ENCODE assay signal across 1 cellular context in genomic region chr12:89494411-89495231, GRCh38.
TF ChIP-seq lines count a peak whose summit lies in the region.

No MANE protein-coding gene starts in this region.

TF ChIP-seq in K562, 482 proteins besides CTCF, POLR2A, EP300 and RAD21 (continued from another document):
- TF ChIP-seq, protein P1, sequence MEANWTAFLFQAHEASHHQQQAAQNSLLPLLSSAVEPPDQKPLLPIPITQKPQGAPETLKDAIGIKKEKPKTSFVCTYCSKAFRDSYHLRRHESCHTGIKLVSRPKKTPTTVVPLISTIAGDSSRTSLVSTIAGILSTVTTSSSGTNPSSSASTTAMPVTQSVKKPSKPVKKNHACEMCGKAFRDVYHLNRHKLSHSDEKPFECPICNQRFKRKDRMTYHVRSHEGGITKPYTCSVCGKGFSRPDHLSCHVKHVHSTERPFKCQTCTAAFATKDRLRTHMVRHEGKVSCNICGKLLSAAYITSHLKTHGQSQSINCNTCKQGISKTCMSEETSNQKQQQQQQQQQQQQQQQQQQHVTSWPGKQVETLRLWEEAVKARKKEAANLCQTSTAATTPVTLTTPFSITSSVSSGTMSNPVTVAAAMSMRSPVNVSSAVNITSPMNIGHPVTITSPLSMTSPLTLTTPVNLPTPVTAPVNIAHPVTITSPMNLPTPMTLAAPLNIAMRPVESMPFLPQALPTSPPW (CRISPR knock-in tag; IDR thresholded peaks at IDR 0.05): no peak
- TF ChIP-seq, protein P2, sequence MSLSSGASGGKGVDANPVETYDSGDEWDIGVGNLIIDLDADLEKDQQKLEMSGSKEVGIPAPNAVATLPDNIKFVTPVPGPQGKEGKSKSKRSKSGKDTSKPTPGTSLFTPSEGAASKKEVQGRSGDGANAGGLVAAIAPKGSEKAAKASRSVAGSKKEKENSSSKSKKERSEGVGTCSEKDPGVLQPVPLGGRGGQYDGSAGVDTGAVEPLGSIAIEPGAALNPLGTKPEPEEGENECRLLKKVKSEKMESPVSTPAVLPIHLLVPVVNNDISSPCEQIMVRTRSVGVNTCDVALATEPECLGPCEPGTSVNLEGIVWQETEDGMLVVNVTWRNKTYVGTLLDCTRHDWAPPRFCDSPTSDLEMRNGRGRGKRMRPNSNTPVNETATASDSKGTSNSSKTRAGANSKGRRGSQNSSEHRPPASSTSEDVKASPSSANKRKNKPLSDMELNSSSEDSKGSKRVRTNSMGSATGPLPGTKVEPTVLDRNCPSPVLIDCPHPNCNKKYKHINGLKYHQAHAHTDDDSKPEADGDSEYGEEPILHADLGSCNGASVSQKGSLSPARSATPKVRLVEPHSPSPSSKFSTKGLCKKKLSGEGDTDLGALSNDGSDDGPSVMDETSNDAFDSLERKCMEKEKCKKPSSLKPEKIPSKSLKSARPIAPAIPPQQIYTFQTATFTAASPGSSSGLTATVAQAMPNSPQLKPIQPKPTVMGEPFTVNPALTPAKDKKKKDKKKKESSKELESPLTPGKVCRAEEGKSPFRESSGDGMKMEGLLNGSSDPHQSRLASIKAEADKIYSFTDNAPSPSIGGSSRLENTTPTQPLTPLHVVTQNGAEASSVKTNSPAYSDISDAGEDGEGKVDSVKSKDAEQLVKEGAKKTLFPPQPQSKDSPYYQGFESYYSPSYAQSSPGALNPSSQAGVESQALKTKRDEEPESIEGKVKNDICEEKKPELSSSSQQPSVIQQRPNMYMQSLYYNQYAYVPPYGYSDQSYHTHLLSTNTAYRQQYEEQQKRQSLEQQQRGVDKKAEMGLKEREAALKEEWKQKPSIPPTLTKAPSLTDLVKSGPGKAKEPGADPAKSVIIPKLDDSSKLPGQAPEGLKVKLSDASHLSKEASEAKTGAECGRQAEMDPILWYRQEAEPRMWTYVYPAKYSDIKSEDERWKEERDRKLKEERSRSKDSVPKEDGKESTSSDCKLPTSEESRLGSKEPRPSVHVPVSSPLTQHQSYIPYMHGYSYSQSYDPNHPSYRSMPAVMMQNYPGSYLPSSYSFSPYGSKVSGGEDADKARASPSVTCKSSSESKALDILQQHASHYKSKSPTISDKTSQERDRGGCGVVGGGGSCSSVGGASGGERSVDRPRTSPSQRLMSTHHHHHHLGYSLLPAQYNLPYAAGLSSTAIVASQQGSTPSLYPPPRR (CRISPR knock-in tag; IDR thresholded peaks at IDR 0.05; ENCODE audit: borderline replicate concordance): no peak
- peak in 1 of 2 experiments; percentile 25; a peak in 2 of 4 replicates for TF ChIP-seq KDM1A (IDR thresholded peaks at IDR 0.05)
- no peak for TF ChIP-seq OTX1 (CRISPR knock-in tag; IDR thresholded peaks at IDR 0.05)
